ENCODE assay signal across 19 cellular contexts in genomic region chr1:13224480-13225060, GRCh38. TPM values are rescaled to one million over a fixed set of nuclear protein-coding genes. Genes with fewer than 3 reads are reported as not detected.
"Had no signal": no experiment of that assay in that cellular context is flagged by ENCODE, and none has a peak within 500 bp of the region (broad histone marks: within the 10 kb centered on the region; RNA-seq: fewer than 3 reads in every experiment).

No MANE protein-coding gene starts in this region.

- DNase-seq: activated CD4-positive, alpha-beta T cell treated with anti-CD3 and anti-CD28 coated beads, Interleukin-2, amount 50 U/mL, for 4 hours; activated naive CD4-positive, alpha-beta T cell; activated naive CD8-positive, alpha-beta T cell treated with anti-CD3 and anti-CD28 coated beads, Interleukin-2, amount 10 ng/mL, durations not matched to agents 7 days and 5 days; heart right ventricle; naive B cell; retina; stimulated activated CD4-positive, alpha-beta T cell treated with anti-CD3 and anti-CD28 coated beads, Interleukin-15, amount 100 ng/mL, for 24 hours; stimulated activated CD4-positive, alpha-beta T cell treated with anti-CD3 and anti-CD28 coated beads, Interleukin-4, amount 100 ng/mL, for 1 hour; stimulated activated naive CD4-positive, alpha-beta T cell treated with Interleukin-2 at 50 U/mL for 16 hours; transverse colon had no signal

- H3K9me3 Mint-ChIP-seq: activated naive CD8-positive, alpha-beta T cell treated with anti-CD3 and anti-CD28 coated beads, Interleukin-2, amount 10 ng/mL, durations not matched to agents 7 days and 5 days had no signal

- ATAC-seq: activated CD4-positive, CD25-positive, alpha-beta regulatory T cell treated with anti-CD3 and anti-CD28 coated beads, Interleukin-2, amount 50 U/mL, for 24 hours; gastroesophageal sphincter had no signal

- H3K4me1 Mint-ChIP-seq: activated naive CD8-positive, alpha-beta T cell treated with anti-CD3 and anti-CD28 coated beads, Interleukin-2, amount 10 ng/mL, durations not matched to agents 7 days and 5 days; naive B cell had no signal

- H3K27me3 Mint-ChIP-seq: activated naive CD8-positive, alpha-beta T cell treated with anti-CD3 and anti-CD28 coated beads, Interleukin-2, amount 10 ng/mL, durations not matched to agents 7 days and 5 days had no signal

- H3K27ac Mint-ChIP-seq: activated naive CD8-positive, alpha-beta T cell treated with anti-CD3 and anti-CD28 coated beads, Interleukin-2, amount 10 ng/mL, durations not matched to agents 7 days and 5 days; naive B cell had no signal

- H3K36me3 Mint-ChIP-seq: activated naive CD8-positive, alpha-beta T cell treated with anti-CD3 and anti-CD28 coated beads, Interleukin-2, amount 10 ng/mL, durations not matched to agents 7 days and 5 days; naive B cell had no signal

- H3K4me3 Mint-ChIP-seq: activated naive CD8-positive, alpha-beta T cell treated with anti-CD3 and anti-CD28 coated beads, Interleukin-2, amount 10 ng/mL, durations not matched to agents 7 days and 5 days; naive B cell had no signal

RNA-seq across cellular contexts. Expression of gene PRAMEF18, which starts 1.4 kb away (rescaled TPM):
- total RNA-seq: activated naive CD8-positive, alpha-beta T cell treated with anti-CD3 and anti-CD28 coated beads, Interleukin-2, amount 10 ng/mL, durations not matched to agents 7 days and 5 days; ascending aorta; breast epithelium; dermis microvascular lymphatic vessel endothelial cell; epithelial cell of proximal tubule; gastroesophageal sphincter; heart right ventricle; lung microvascular endothelial cell; skeletal muscle tissue; T-helper 2 cell treated with Interferon-gamma antibody and Interleukin-4, amounts not matched to agents 100 ng/mL and 5 ng/mL, for 36 hours; transverse colon had no signal

RNA-seq across cellular contexts. Expression of gene PRAMEF13, which starts 23.4 kb away (rescaled TPM):
- total RNA-seq: activated naive CD8-positive, alpha-beta T cell treated with anti-CD3 and anti-CD28 coated beads, Interleukin-2, amount 10 ng/mL, durations not matched to agents 7 days and 5 days; ascending aorta; breast epithelium; dermis microvascular lymphatic vessel endothelial cell; epithelial cell of proximal tubule; gastroesophageal sphincter; heart right ventricle; lung microvascular endothelial cell; skeletal muscle tissue; T-helper 2 cell treated with Interferon-gamma antibody and Interleukin-4, amounts not matched to agents 100 ng/mL and 5 ng/mL, for 36 hours; transverse colon had no signal

RNA-seq across cellular contexts. Expression of gene PRAMEF5, which starts 29.4 kb away (rescaled TPM):
- total RNA-seq: activated naive CD8-positive, alpha-beta T cell treated with anti-CD3 and anti-CD28 coated beads, Interleukin-2, amount 10 ng/mL, durations not matched to agents 7 days and 5 days; ascending aorta; breast epithelium; dermis microvascular lymphatic vessel endothelial cell; epithelial cell of proximal tubule; gastroesophageal sphincter; heart right ventricle; lung microvascular endothelial cell; skeletal muscle tissue; T-helper 2 cell treated with Interferon-gamma antibody and Interleukin-4, amounts not matched to agents 100 ng/mL and 5 ng/mL, for 36 hours; transverse colon had no signal

RNA-seq across cellular contexts. Expression of gene PRAMEF9, which starts 52.9 kb away (rescaled TPM):
- total RNA-seq: activated naive CD8-positive, alpha-beta T cell treated with anti-CD3 and anti-CD28 coated beads, Interleukin-2, amount 10 ng/mL, durations not matched to agents 7 days and 5 days; ascending aorta; breast epithelium; dermis microvascular lymphatic vessel endothelial cell; epithelial cell of proximal tubule; gastroesophageal sphincter; heart right ventricle; lung microvascular endothelial cell; skeletal muscle tissue; T-helper 2 cell treated with Interferon-gamma antibody and Interleukin-4, amounts not matched to agents 100 ng/mL and 5 ng/mL, for 36 hours; transverse colon had no signal

RNA-seq across cellular contexts. Expression of gene HNRNPCL4, which starts 59.1 kb away (rescaled TPM):
- total RNA-seq: activated naive CD8-positive, alpha-beta T cell treated with anti-CD3 and anti-CD28 coated beads, Interleukin-2, amount 10 ng/mL, durations not matched to agents 7 days and 5 days; ascending aorta; breast epithelium; dermis microvascular lymphatic vessel endothelial cell; epithelial cell of proximal tubule; gastroesophageal sphincter; heart right ventricle; lung microvascular endothelial cell; skeletal muscle tissue; T-helper 2 cell treated with Interferon-gamma antibody and Interleukin-4, amounts not matched to agents 100 ng/mL and 5 ng/mL, for 36 hours; transverse colon had no signal
